In genomic region chr5:5252106-5252505, GRCh38 we compare ENCODE assay signal across 14 cellular contexts.
A peak's percentile ranks its signal among the peaks of the same experiment; 100 is the strongest.
DNase-seq lines count a peak whose midpoint lies in the region; ATAC-seq and TF ChIP-seq lines count a peak whose summit lies in the region.
"Had no signal": no experiment of that assay in that cellular context is flagged by ENCODE, and none has a peak within 500 bp of the region (broad histone marks: within the 10 kb centered on the region; RNA-seq: fewer than 3 reads in every experiment).

No MANE protein-coding gene starts in this region.

- H2AFZ ChIP-seq in GM23338 (no peak overlapping the region), trophoblast cell (ENCODE audit: insufficient read depth, low read length, poor library complexity) (no peak overlapping the region)

- no peaks in the 10 kb centered on the region for H3F3A ChIP-seq in GM23338 (replicated peaks; ENCODE audit: low read depth)

- H3K36me3 ChIP-seq in GM23338 (ENCODE audit: insufficient read depth) (peaks cover 21% of the 10 kb centered on the region), trophoblast cell (ENCODE audit: control insufficient read depth in 1 of 2, insufficient read depth in 2 of 2, low read length in 2 of 2) (no peaks in the 10 kb centered on the region), Caco-2 (ENCODE audit: control insufficient read depth, insufficient read depth, low read length) (no peaks in the 10 kb centered on the region), esophagus squamous epithelium (no peaks in the 10 kb centered on the region)

- no peak overlapping the region for H2AK5ac ChIP-seq in trophoblast cell (ENCODE audit: low read length)

- H2BK12ac ChIP-seq in trophoblast cell (ENCODE audit: low read length): no peak overlapping the region

- TF ChIP-seq POLR2A in esophagus squamous epithelium (IDR thresholded peaks at IDR 0.05): no peak

- H3K9me3 Mint-ChIP-seq in GM23338 (peaks cover 23% of the 10 kb centered on the region), WTC11 (peaks cover 22% of the 10 kb centered on the region), Caco-2 (ENCODE audit: unreplicated experiment) (peaks cover 14% of the 10 kb centered on the region)

- H3K36me3 Mint-ChIP-seq in GM23338 (ENCODE audit: low read depth): peaks cover 36% of the 10 kb centered on the region
- peaks cover 42% of the 10 kb centered on the region for H3K36me3 Mint-ChIP-seq in WTC11
- no peaks in the 10 kb centered on the region for H3K36me3 Mint-ChIP-seq in Caco-2 (ENCODE audit: insufficient read depth, unreplicated experiment)
- H3K36me3 Mint-ChIP-seq: CD4-positive, alpha-beta memory T cell had no signal

- BruUV-seq in Caco-2 (replicated peaks; lab: Mats Ljungman, UMichigan): no TSS peak

- H3K4me3 ChIP-seq in GM23338: no peak overlapping the region
- no peak overlapping the region for H3K4me3 ChIP-seq in trophoblast cell (ENCODE audit: low read depth, low read length)
- H3K4me3 ChIP-seq in Caco-2 (ENCODE audit: low read depth, low read length): no peak overlapping the region
- no peak overlapping the region for H3K4me3 ChIP-seq in esophagus squamous epithelium

- H3K14ac ChIP-seq in trophoblast cell (ENCODE audit: low read length): no peak overlapping the region

- POLR2A ChIA-PET in WTC11 (lab: Charles Lee): no interaction called here
- POLR2A ChIA-PET in Caco-2 (lab: Charles Lee): no interaction called here

- H4K12ac ChIP-seq in trophoblast cell (ENCODE audit: low read depth, low read length): no peak overlapping the region

- no peak overlapping the region for H3K23ac ChIP-seq in trophoblast cell (ENCODE audit: low read length)

- no peak overlapping the region; the same call in 1 of the 2 replicates for H3K27ac Mint-ChIP-seq in GM23338
- no peak overlapping the region for H3K27ac Mint-ChIP-seq in WTC11
- H3K27ac Mint-ChIP-seq in Caco-2 (ENCODE audit: unreplicated experiment): no peak overlapping the region
- H3K27ac Mint-ChIP-seq: CD4-positive, alpha-beta memory T cell had no signal

- intact Hi-C loops in Caco-2 (cut with micrococcal nuclease; ENCODE audit: unreplicated experiment) (no loop called here), esophagus squamous epithelium (cut with DNase I) (no loop called here)

- H3K27me3 Mint-ChIP-seq in GM23338 (ENCODE audit: insufficient read depth, low read depth, poor library complexity): peaks cover 9% of the 10 kb centered on the region
- H3K27me3 Mint-ChIP-seq in WTC11 (ENCODE audit: low read depth): no peaks in the 10 kb centered on the region
- no peaks in the 10 kb centered on the region for H3K27me3 Mint-ChIP-seq in Caco-2 (ENCODE audit: insufficient read depth, unreplicated experiment)

- WGBS in trophoblast cell (ENCODE audit: extremely low coverage, insufficient coverage, insufficient read length): no CpG with 5 or more reads among the region's 8 CpGs
- WGBS in esophagus squamous epithelium, 2 donors: 76 to 77% methylated on average over 3 to 7 of the region's 8 CpGs

- no peak overlapping the region for H2BK5ac ChIP-seq in trophoblast cell (ENCODE audit: low read depth, low read length, poor library complexity)

- CTCF ChIA-PET in WTC11 (lab: Charles Lee): no interaction called here
- CTCF ChIA-PET in Caco-2 (lab: Charles Lee): no interaction called here

- H3K9ac ChIP-seq in trophoblast cell (ENCODE audit: low read length): no peak overlapping the region

- H2BK120ac ChIP-seq in trophoblast cell (ENCODE audit: insufficient read depth, low read length, poor library complexity): no peak overlapping the region

- ATAC-seq in GM23338: no peak
- ATAC-seq in WTC11: peak; percentile 40

- peak; percentile 53 for DNase-seq in EL
- DNase-seq in GM23338 (ENCODE audit: low spot score): peak; percentile 21
- DNase-seq in WTC11 (ENCODE audit: low spot score): no peak
- peak in 1 of 2 donors; percentile 15 for DNase-seq in trophoblast cell
- DNase-seq in Caco-2: no peak
- no peak for DNase-seq in esophagus squamous epithelium (lab: John Stamatoyannopoulos, UW)
- DNase-seq in central memory CD4-positive, alpha-beta T cell: no peak
- DNase-seq: C1 segment of cervical spinal cord; CD4-positive, alpha-beta memory T cell; COR-L47; DMS153; DND-41; H7; HCEC 1CT had no signal

- H3K79me2 ChIP-seq in GM23338 (replicated peaks; ENCODE audit: insufficient read depth): no peaks in the 10 kb centered on the region
- no peaks in the 10 kb centered on the region for H3K79me2 ChIP-seq in trophoblast cell (ENCODE audit: control insufficient read depth, insufficient read depth, low read length, poor library complexity)

- no peak overlapping the region for H3K4me3 Mint-ChIP-seq in GM23338
- no peak overlapping the region for H3K4me3 Mint-ChIP-seq in WTC11
- H3K4me3 Mint-ChIP-seq in Caco-2 (ENCODE audit: unreplicated experiment): no peak overlapping the region
- H3K4me3 Mint-ChIP-seq: CD4-positive, alpha-beta memory T cell had no signal

- H3K4me1 Mint-ChIP-seq in GM23338: peaks cover 16% of the 10 kb centered on the region
- peaks cover 30% of the 10 kb centered on the region for H3K4me1 Mint-ChIP-seq in WTC11
- H3K4me1 Mint-ChIP-seq in Caco-2 (ENCODE audit: low read depth, unreplicated experiment): no peaks in the 10 kb centered on the region
- H3K4me1 Mint-ChIP-seq: CD4-positive, alpha-beta memory T cell had no signal

- H3K27me3 ChIP-seq in GM23338 (ENCODE audit: insufficient read depth) (no peaks in the 10 kb centered on the region), trophoblast cell (ENCODE audit: insufficient read depth, low read length) (no peaks in the 10 kb centered on the region), Caco-2 (replicated peaks; ENCODE audit: control insufficient read depth, insufficient read depth, low read length) (no peaks in the 10 kb centered on the region), esophagus squamous epithelium (no peaks in the 10 kb centered on the region)

- H3K9me2 ChIP-seq in GM23338 (ENCODE audit: insufficient read depth): no peaks in the 10 kb centered on the region

- H3K79me1 ChIP-seq in trophoblast cell (ENCODE audit: low read length): peaks cover 8% of the 10 kb centered on the region

- H4K8ac ChIP-seq in trophoblast cell (ENCODE audit: low read depth, low read length): no peak overlapping the region

- H3K4ac ChIP-seq in trophoblast cell (ENCODE audit: low read depth, low read length): no peak overlapping the region

- H3K18ac ChIP-seq in trophoblast cell (ENCODE audit: low read length): no peak overlapping the region

- H3K9me3 ChIP-seq in trophoblast cell (ENCODE audit: insufficient read depth, low read depth, low read length) (peaks cover 8% of the 10 kb centered on the region), Caco-2 (peaks cover 8% of the 10 kb centered on the region), esophagus squamous epithelium (peaks cover 0 to 7% (median 0%) of the 10 kb centered on the region in 3 donors)

- H3K4me2 ChIP-seq in GM23338: 0 out of 2 replicates have a peak overlapping the region, but pooled peaks have one; percentile 43
- H3K4me2 ChIP-seq in trophoblast cell (ENCODE audit: low read length): no peak overlapping the region

- H4K20me1 ChIP-seq in GM23338 (replicated peaks; ENCODE audit: insufficient read depth): no peaks in the 10 kb centered on the region

- TF ChIP-seq CTCF in GM23338 (conservative IDR thresholded peaks at IDR 0.05; ENCODE audit: low read depth in 2 of 2) (no peak), WTC11 (IDR thresholded peaks at IDR 0.05) (no peak), Caco-2 (IDR thresholded peaks at IDR 0.05; ENCODE audit: insufficient read depth in 1 of 2, low read depth in 1 of 2, low read length in 1 of 2, severe bottlenecking in 1 of 2, unreplicated experiment in 1 of 2) (no peak), esophagus squamous epithelium (IDR thresholded peaks at IDR 0.05) (no peak)

- H3K4me1 ChIP-seq in GM23338 (ENCODE audit: insufficient read depth) (peaks cover 28% of the 10 kb centered on the region), trophoblast cell (ENCODE audit: control insufficient read depth in 1 of 2, insufficient read depth in 2 of 2, low read length in 2 of 2) (peaks cover 0 to 4% of the 10 kb centered on the region in 2 experiments), Caco-2 (no peaks in the 10 kb centered on the region), esophagus squamous epithelium (no peaks in the 10 kb centered on the region)

- H3K27ac ChIP-seq in GM23338 (ENCODE audit: low read depth) (no peak overlapping the region), trophoblast cell (ENCODE audit: low read depth, low read length) (peak overlapping the region; percentile 50), esophagus squamous epithelium (no peak overlapping the region)

- peak overlapping the region; percentile 85 for H4K91ac ChIP-seq in trophoblast cell (ENCODE audit: low read depth, low read length)

TF ChIP-seq in GM23338, 12 proteins besides CTCF, POLR2A, EP300 and RAD21 (continues in another document):
- TF ChIP-seq JUNB (IDR thresholded peaks at IDR 0.05; ENCODE audit: unreplicated experiment) (no peak), ZNF331 (CRISPR knock-in tag; IDR thresholded peaks at IDR 0.05; ENCODE audit: low read depth) (no peak)

TF ChIP-seq in WTC11, 78 proteins besides CTCF, POLR2A, EP300 and RAD21 (continues in another document):
- no peak for TF ChIP-seq ZNF317 (CRISPR knock-in tag; IDR thresholded peaks at IDR 0.05; ENCODE audit: borderline replicate concordance, low read depth)
- no peak for TF ChIP-seq ZBTB21 (CRISPR knock-in tag; IDR thresholded peaks at IDR 0.05; ENCODE audit: borderline replicate concordance)
- no peak for TF ChIP-seq TP53 (CRISPR knock-in tag; IDR thresholded peaks at IDR 0.05)
- TF ChIP-seq ZNF263 (CRISPR knock-in tag; IDR thresholded peaks at IDR 0.05; ENCODE audit: low read depth): no peak
- no peak for TF ChIP-seq NFATC4 (CRISPR knock-in tag; IDR thresholded peaks at IDR 0.05)
- no peak for TF ChIP-seq IRF1 (CRISPR knock-in tag; IDR thresholded peaks at IDR 0.05)
- TF ChIP-seq ZNF423 (CRISPR knock-in tag; IDR thresholded peaks at IDR 0.05): no peak
- no peak for TF ChIP-seq ZNF671 (CRISPR knock-in tag; IDR thresholded peaks at IDR 0.05)
- no peak for TF ChIP-seq JUN (CRISPR knock-in tag; IDR thresholded peaks at IDR 0.05)
- TF ChIP-seq ATF3 (CRISPR knock-in tag; conservative IDR thresholded peaks at IDR 0.05): no peak
- TF ChIP-seq SMAD4 (CRISPR knock-in tag; IDR thresholded peaks at IDR 0.05): no peak

Comparison
In these comparisons a context has a peak if more than half of its experiments do, and no peak if none do; other contexts are left out.
1. DNase-seq: peak in EL (single experiment) and GM23338 (single experiment); none in WTC11 (single experiment), Caco-2 (0 of 2), esophagus squamous epithelium (single experiment) and central memory CD4-positive, alpha-beta T cell (single experiment).